ENCODE assay signal across 8 cellular contexts in genomic region chr3:197750863-197751737, GRCh38. TPM values are rescaled to one million over a fixed set of nuclear protein-coding genes. Genes with fewer than 3 reads are reported as not detected.
DNase-seq lines count a peak whose midpoint lies in the region; ATAC-seq and TF ChIP-seq lines count a peak whose summit lies in the region.

No MANE protein-coding gene starts in this region.

- H3K9me2 ChIP-seq in MM.1S (replicated peaks; ENCODE audit: insufficient read depth, low read length) = no peaks in the 10 kb centered on the region

- no peaks in the 10 kb centered on the region for H3K9me3 ChIP-seq in ES-I3 (ENCODE audit: control insufficient read depth, insufficient read depth, low read length)
- H3K9me3 ChIP-seq in MM.1S (replicated peaks; ENCODE audit: insufficient read depth, low read length) = no peaks in the 10 kb centered on the region
- no peaks in the 10 kb centered on the region for H3K9me3 ChIP-seq in muscle layer of colon (ENCODE audit: low read length)
- no peaks in the 10 kb centered on the region for H3K9me3 ChIP-seq in thoracic aorta

- ATAC-seq in esophagus mucosa (peak; percentile 12), thoracic aorta (ENCODE audit: insufficient number of reproducible peaks, low FRiP score, low read depth) (no peak), GM18858 (IDR thresholded peaks at IDR 0.05; ENCODE audit: unreplicated experiment) (no peak)

- no peaks in the 10 kb centered on the region for H3K4me1 ChIP-seq in ES-I3 (ENCODE audit: insufficient read depth, low read length)
- peaks cover 13% of the 10 kb centered on the region for H3K4me1 ChIP-seq in MM.1S (ENCODE audit: low read length)
- H3K4me1 ChIP-seq in muscle layer of colon (ENCODE audit: insufficient read depth, low read length) = peaks cover 19% of the 10 kb centered on the region
- H3K4me1 ChIP-seq in thoracic aorta (ENCODE audit: control insufficient read depth in 1 of 2, low read depth in 2 of 2) = peaks cover 10 to 36% of the 10 kb centered on the region in 2 donors

- H2AFZ ChIP-seq in MM.1S (ENCODE audit: low read length) = peak overlapping the region; percentile 94

- H3K27ac ChIP-seq in MM.1S (ENCODE audit: low read length) = peak overlapping the region; percentile 83
- H3K27ac ChIP-seq in muscle layer of colon (ENCODE audit: low read depth, low read length) = peak overlapping the region; percentile 93
- peak overlapping the region; percentile 94 to 97 for H3K27ac ChIP-seq in thoracic aorta

- H3K9ac ChIP-seq in ES-I3 (ENCODE audit: low read depth, low read length) (peak overlapping the region; percentile 63), MM.1S (ENCODE audit: low read length) (peak overlapping the region; percentile 89), muscle layer of colon (ENCODE audit: low read length) (peak overlapping the region; percentile 73)

- DNase-seq in MM.1S = peak; percentile 58
- DNase-seq in activated CD8-positive, alpha-beta memory T cell treated with anti-CD3 and anti-CD28 coated beads for 24 hours = peak; percentile 67
- DNase-seq in thoracic aorta (ENCODE audit: low spot score) = peak; percentile 19
- DNase-seq in epidermal melanocyte (ENCODE audit: insufficient read length, low spot score) = no peak

- H4K20me1 ChIP-seq in MM.1S (ENCODE audit: insufficient read depth, low read length) = no peaks in the 10 kb centered on the region

- H3K4me3 ChIP-seq in MM.1S (ENCODE audit: low read length) = peak overlapping the region; percentile 80
- peak overlapping the region; percentile 64 to 70 for H3K4me3 ChIP-seq in muscle layer of colon (ENCODE audit: low read depth in 1 of 2, low read length in 2 of 2)
- peak overlapping the region; percentile 93 for H3K4me3 ChIP-seq in thoracic aorta

- H3K27me3 ChIP-seq in MM.1S (replicated peaks; ENCODE audit: insufficient read depth, low read length) (no peaks in the 10 kb centered on the region), muscle layer of colon (ENCODE audit: control insufficient read depth in 1 of 2, insufficient read depth in 2 of 2, low read length in 2 of 2) (no peaks in the 10 kb centered on the region), thoracic aorta (replicated peaks; ENCODE audit: insufficient read depth) (no peaks in the 10 kb centered on the region)

- H3K36me3 ChIP-seq in ES-I3 (ENCODE audit: insufficient read depth, low read length) (no peaks in the 10 kb centered on the region), MM.1S (replicated peaks; ENCODE audit: insufficient read depth, low read length) (no peaks in the 10 kb centered on the region), muscle layer of colon (ENCODE audit: insufficient read depth, low read length) (no peaks in the 10 kb centered on the region), thoracic aorta (no peaks in the 10 kb centered on the region)

- peaks cover 50% of the 10 kb centered on the region for H3K79me2 ChIP-seq in MM.1S (ENCODE audit: low read length)

- peaks cover 39% of the 10 kb centered on the region for H3F3A ChIP-seq in MM.1S (ENCODE audit: insufficient read depth, low read length)

- TF ChIP-seq CTCF in MM.1S (IDR thresholded peaks at IDR 0.05; ENCODE audit: low read length) (peak; percentile 12; the same call in 1 of the 2 replicates), thoracic aorta (IDR thresholded peaks at IDR 0.05) (no peak)

- peak overlapping the region; percentile 88 for H3K4me2 ChIP-seq in MM.1S (ENCODE audit: low read depth, low read length)

RNA-seq across cellular contexts. Expression of gene FYTTD1, which starts 1.4 kb away (rescaled TPM):
- total RNA-seq in esophagus mucosa (41.4 TPM), thoracic aorta (10 to 100 TPM; 20.4 to 47.3 TPM)

RNA-seq across cellular contexts. Expression of gene RUBCN, which starts 14.4 kb away (rescaled TPM):
- total RNA-seq in esophagus mucosa = 18.0 TPM
- 10 to 100 TPM; 52.1 to 67.3 TPM for total RNA-seq in thoracic aorta

RNA-seq across cellular contexts. Expression of gene LRCH3, which starts 40.0 kb away (rescaled TPM):
- 20.8 TPM for total RNA-seq in esophagus mucosa
- total RNA-seq in thoracic aorta = 10 to 100 TPM; 66.7 to 87.6 TPM
